Comparison of ENCODE assay signal across 1 cellular context in the genomic region with DNA sequence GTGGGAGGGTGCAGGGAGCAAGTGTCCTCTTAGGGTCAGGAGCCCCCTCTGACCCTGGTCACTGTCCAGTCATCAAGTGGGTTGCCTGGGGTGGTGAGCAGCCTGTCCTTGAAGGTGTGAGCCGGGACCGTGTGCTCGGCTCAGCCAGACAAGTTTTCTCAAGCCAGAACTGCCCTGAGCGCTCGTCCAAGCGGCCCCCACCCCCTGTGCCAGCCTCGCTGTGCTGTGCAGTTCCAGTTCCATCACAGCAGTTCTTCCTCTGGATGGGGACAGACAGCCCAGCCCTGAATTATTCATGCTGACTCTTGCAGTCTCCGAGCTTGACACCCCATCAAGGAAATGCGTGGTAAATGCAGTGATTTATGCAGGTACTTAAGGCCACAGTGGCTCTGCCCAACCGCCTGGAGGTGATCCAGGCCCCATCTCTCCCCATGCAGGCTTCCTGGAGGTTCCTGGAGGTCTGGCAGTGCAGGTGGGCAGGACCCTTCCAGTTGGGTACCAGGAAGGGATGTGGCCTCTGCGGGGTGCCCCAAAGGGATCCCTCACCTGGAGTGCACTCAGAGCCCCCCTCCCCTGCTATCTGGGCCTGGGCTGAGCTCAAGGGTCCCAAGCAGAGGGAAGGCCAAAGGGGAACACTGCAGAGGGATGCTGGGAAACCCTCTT.
TF ChIP-seq lines count a peak whose summit lies in the region.

No MANE protein-coding gene starts in this region.

TF ChIP-seq in HepG2, 621 proteins besides CTCF, POLR2A, EP300 and RAD21 (continued from another document):
- TF ChIP-seq TGIF2 (CRISPR knock-in tag; IDR thresholded peaks at IDR 0.05) (no peak), ZFAT (CRISPR knock-in tag; conservative IDR thresholded peaks at IDR 0.05) (no peak), ZNF275 (CRISPR knock-in tag; IDR thresholded peaks at IDR 0.05; ENCODE audit: borderline replicate concordance) (no peak), FOXK2 (IDR thresholded peaks at IDR 0.05) (no peak), ZFY (CRISPR knock-in tag; IDR thresholded peaks at IDR 0.05) (no peak), ZNF589 (CRISPR knock-in tag; conservative IDR thresholded peaks at IDR 0.05) (no peak), ZFYVE20 (CRISPR knock-in tag; IDR thresholded peaks at IDR 0.05; ENCODE audit: borderline replicate concordance, low read depth) (no peak), ZNF75D (CRISPR knock-in tag; IDR thresholded peaks at IDR 0.05; ENCODE audit: borderline replicate concordance) (no peak)
